ENCODE assay signal across 26 cellular contexts in genomic region chr3:194588236-194588635, GRCh38. TPM values are rescaled to one million over a fixed set of nuclear protein-coding genes. Genes with fewer than 3 reads are reported as not detected.
DNase-seq lines count a peak whose midpoint lies in the region; ATAC-seq and TF ChIP-seq lines count a peak whose summit lies in the region.
"Had no signal": no experiment of that assay in that cellular context is flagged by ENCODE, and none has a peak within 500 bp of the region (broad histone marks: within the 10 kb centered on the region; RNA-seq: fewer than 3 reads in every experiment).

No MANE protein-coding gene starts in this region.

- H3K9me3 Mint-ChIP-seq in effector memory CD8-positive, alpha-beta T cell = peaks cover 0 to 8% of the 10 kb centered on the region in 2 donors

- H3K27ac ChIP-seq in right atrium auricular region = peak overlapping the region; percentile 67 to 76
- H3K27ac ChIP-seq in coronary artery = peak overlapping the region; percentile 82 to 84
- peak overlapping the region; percentile 33 for H3K27ac ChIP-seq in mesodermal cell (ENCODE audit: low read depth, low read length, severe bottlenecking)
- H3K27ac ChIP-seq: BLaER1 had no signal

- H3K36me3 Mint-ChIP-seq in effector memory CD8-positive, alpha-beta T cell (ENCODE audit: insufficient read depth) = peaks cover 19% of the 10 kb centered on the region

- WGBS in mesodermal cell (ENCODE audit: insufficient coverage in 2 of 2), 2 experiments = 91 to 98% methylated on average over 13 of the region's 13 CpGs

- H3K9me3 ChIP-seq in right atrium auricular region = no peaks in the 10 kb centered on the region
- no peaks in the 10 kb centered on the region for H3K9me3 ChIP-seq in mesodermal cell (ENCODE audit: control insufficient read depth, low read length)
- no peaks in the 10 kb centered on the region for H3K9me3 ChIP-seq in MG63
- H3K9me3 ChIP-seq: BLaER1 had no signal

- DNase-seq in right atrium auricular region (ENCODE audit: low spot score) (no peak), left cardiac atrium (no peak), coronary artery (ENCODE audit: low spot score) (no peak), MG63 (no peak), ACHN (no peak)
- DNase-seq in effector memory CD8-positive, alpha-beta T cell = no peak
- DNase-seq: 8988T; Calu3; CD8-positive, alpha-beta T cell; DMS53; EL; Kasumi-1; NCI-H1092 treated with DMSO at 0.1 percent for 48 hours; NCI-H146; NCI-H2029 treated with DMSO at 0.1 percent for 48 hours; NCI-H2171; NCI-H446 treated with DMSO at 0.1 percent for 48 hours; NCI-H69; NK-92 treated with Interleukin-12 subunit alpha and Interleukin-12 subunit beta, amount 100 ng/mL, for 24 hours; SHP77 had no signal

- no peak overlapping the region for H3K27ac Mint-ChIP-seq in effector memory CD8-positive, alpha-beta T cell
- H3K27ac Mint-ChIP-seq: CD8-positive, alpha-beta T cell; IgD-negative memory B cell had no signal

- in situ Hi-C loops in ACHN (cut with HindIII; ENCODE audit: low pct_ligation_motif_present, low pct_unique_long_range_greater_than_20kb, low sequenced_read_pairs) = no loop called here

- peaks cover 9 to 14% of the 10 kb centered on the region in 2 donors for H3K4me1 Mint-ChIP-seq in effector memory CD8-positive, alpha-beta T cell (ENCODE audit: low read depth in 2 of 2)

- intact Hi-C loops in left cardiac atrium (cut with DNase I) = loop anchor here (5.0 kb wide), 2 partner anchors 111 to 121 kb away; no protein-coding TSS in a partner anchor

- H3K4me1 ChIP-seq in right atrium auricular region (peaks cover 0 to 42% of the 10 kb centered on the region in 2 donors), mesodermal cell (ENCODE audit: control insufficient read depth, insufficient read depth, low read length, poor library complexity, severe bottlenecking) (peaks cover 18% of the 10 kb centered on the region)

- H3K27me3 ChIP-seq in right atrium auricular region = no peaks in the 10 kb centered on the region
- H3K27me3 ChIP-seq in MG63 = no peaks in the 10 kb centered on the region
- H3K27me3 ChIP-seq: BLaER1 had no signal

- no peak overlapping the region for H3K4me3 ChIP-seq in right atrium auricular region
- no peak overlapping the region for H3K4me3 ChIP-seq in coronary artery
- no peak overlapping the region for H3K4me3 ChIP-seq in mesodermal cell (ENCODE audit: extremely low read depth, insufficient read depth, low read length, poor library complexity, severe bottlenecking)
- H3K4me3 ChIP-seq in MG63 = no peak overlapping the region
- H3K4me3 ChIP-seq: BLaER1, GM23248, HAP-1 had no signal

- ATAC-seq in left cardiac atrium (no peak), HG02642 (IDR thresholded peaks at IDR 0.05; ENCODE audit: poor library complexity, unreplicated experiment) (no peak)
- no peak for ATAC-seq in effector memory CD8-positive, alpha-beta T cell (replicated peaks)
- ATAC-seq: CD8-positive, alpha-beta T cell had no signal

- H3K36me3 ChIP-seq in right atrium auricular region (no peaks in the 10 kb centered on the region), mesodermal cell (ENCODE audit: control insufficient read depth, insufficient read depth, low read length) (peaks cover 26% of the 10 kb centered on the region), MG63 (peaks cover 62% of the 10 kb centered on the region)

- H3K27me3 Mint-ChIP-seq in effector memory CD8-positive, alpha-beta T cell = no peaks in the 10 kb centered on the region
- H3K27me3 Mint-ChIP-seq: IgD-negative memory B cell had no signal

- H3K4me3 Mint-ChIP-seq in effector memory CD8-positive, alpha-beta T cell = no peak overlapping the region
- H3K4me3 Mint-ChIP-seq: CD8-positive, alpha-beta T cell had no signal

- TF ChIP-seq CTCF in right atrium auricular region (IDR thresholded peaks at IDR 0.05) (no peak), coronary artery (IDR thresholded peaks at IDR 0.05) (no peak)

RNA-seq across cellular contexts. Expression of gene TMEM44, which starts 45.0 kb away (rescaled TPM):
- total RNA-seq in right atrium auricular region = 1 to 10 TPM; 5.9 to 6.4 TPM
- 10 to 100 TPM in 1 of 2 donors, 1 to 10 TPM in 1; 5.6 to 12.1 TPM for total RNA-seq in left cardiac atrium
- 16.7 TPM for polyA plus RNA-seq in mesodermal cell (2013, experiment 1 of 2)
- 12.4 TPM for polyA plus RNA-seq in mesodermal cell (2013, experiment 2 of 2)
- total RNA-seq in MG63 (2014; rRNA removed; shearing (Covaris generic); ENCODE audit: low replicate concordance) = 15.4 and 40.9 TPM in 2 replicates

Comparison
In these comparisons a context has a peak if more than half of its experiments do, and no peak if none do; other contexts are left out.
1. H3K27ac ChIP-seq: peak in every context shown above with its lines; median percentile 83 in coronary artery; 72 in right atrium auricular region; 33 in mesodermal cell.